ENCODE assay signal across 12 cellular contexts in genomic region chr2:196276421-196276820, GRCh38.
DNase-seq lines count a peak whose midpoint lies in the region; ATAC-seq, FAIRE-seq and TF ChIP-seq lines count a peak whose summit lies in the region.
"Had no signal": no experiment of that assay in that cellular context is flagged by ENCODE, and none has a peak within 500 bp of the region (broad histone marks: within the 10 kb centered on the region; RNA-seq: fewer than 3 reads in every experiment).

No MANE protein-coding gene starts in this region.

- peak; percentile 74 for ATAC-seq in GM12878
- peak in 1 of 2 donors; percentile 26 for ATAC-seq in natural killer cell treated with Interleukin-12 subunit alpha and Interleukin-12 subunit beta and Interleukin-15 and Interleukin-18, amount 100 ng/mL, for 72 hours

- TF ChIP-seq EP300 in GM12878 (IDR thresholded peaks at IDR 0.05; ENCODE audit: borderline replicate concordance in 1 of 2, control insufficient read depth in 1 of 2, low read depth in 2 of 2, low read length in 2 of 2): 0 out of 4 replicates have a peak, but pooled peaks of 1 of the 2 experiments have one; percentile 29

- H3K79me2 ChIP-seq in GM12878 (ENCODE audit: control insufficient read depth, insufficient read depth, low read length): no peaks in the 10 kb centered on the region; the same call in 1 of the 2 replicates

- peak overlapping the region; percentile 61 to 89 for H3K27ac Mint-ChIP-seq in natural killer cell treated with Interleukin-12 subunit alpha and Interleukin-12 subunit beta and Interleukin-15 and Interleukin-18, amount 100 ng/mL, for 72 hours
- H3K27ac Mint-ChIP-seq in glutamatergic neuron (ENCODE audit: unreplicated experiment): no peak overlapping the region

- H3K27me3 ChIP-seq in GM12878 (replicated peaks in 1 of 2; ENCODE audit: control insufficient read depth in 2 of 2, insufficient read depth in 2 of 2, low read length in 1 of 2): no peaks in the 10 kb centered on the region
- H3K27me3 ChIP-seq: dorsolateral prefrontal cortex had no signal

- POLR2A ChIA-PET in GM12878 (lab: Charles Lee): interaction anchor here (0.6 to 3.9 kb wide), 22 partner anchors 13 to 203 kb away, joined by 3 to 28 read pairs (median 5); no protein-coding TSS in a partner anchor

- intact Hi-C loops in GM12878 (cut with micrococcal nuclease; ENCODE audit: unreplicated experiment): loop anchor here (2.0 kb wide), 1 partner anchor 36 kb away; no protein-coding TSS in a partner anchor

- no peak overlapping the region; the same call in 1 of the 2 replicates for H2AFZ ChIP-seq in GM12878 (ENCODE audit: control insufficient read depth, low read depth, low read length)

- RAD21 ChIA-PET in GM12878 (lab: Charles Lee; ENCODE audit: unreplicated experiment): interaction anchor here (0.6 to 6.6 kb wide), 44 partner anchors 9 to 653 kb away, joined by 3 to 211 read pairs (median 8); partner anchors contain the start of gene DNAH7

- SMC1A ChIA-PET in GM12878 (lab: Charles Lee; ENCODE audit: uncharacterized antibody, unreplicated experiment): interaction anchor here (0.6 to 9.4 kb wide), 51 partner anchors 9 to 617 kb away, joined by 3 to 248 read pairs (median 9); partner anchors contain the start of genes DNAH7 and STK17B

- peaks cover 25 to 36% of the 10 kb centered on the region in 2 donors for H3K4me1 Mint-ChIP-seq in natural killer cell treated with Interleukin-12 subunit alpha and Interleukin-12 subunit beta and Interleukin-15 and Interleukin-18, amount 100 ng/mL, for 72 hours (ENCODE audit: low read depth in 2 of 2)
- H3K4me1 Mint-ChIP-seq in glutamatergic neuron (ENCODE audit: low read depth, unreplicated experiment): peaks cover 5% of the 10 kb centered on the region

- H3K4me2 ChIP-seq in GM12878 (ENCODE audit: control insufficient read depth, insufficient read depth): peak overlapping the region; percentile 75

- H4K20me1 ChIP-seq in GM12878 (ENCODE audit: control insufficient read depth, insufficient read depth): no peaks in the 10 kb centered on the region

- peaks cover 0 to 19% of the 10 kb centered on the region in 2 experiments; a peak in 2 of 4 replicates for H3K36me3 ChIP-seq in GM12878 (ENCODE audit: control insufficient read depth in 2 of 2, insufficient read depth in 2 of 2, low read length in 1 of 2)

- DNase-seq in NCI-H2227 (lab: John Stamatoyannopoulos, UW; ENCODE audit: unreplicated experiment) (peak; percentile 20), NCI-H2227 treated with DMSO at 0.1 percent for 48 hours (lab: John Stamatoyannopoulos, UW) (no peak), NCI-H69 (lab: John Stamatoyannopoulos, UW) (peak; percentile 44), GM12878 (ENCODE audit: low read depth, low spot score) (no peak), DMS 273 (lab: John Stamatoyannopoulos, UW; ENCODE audit: unreplicated experiment) (no peak), cerebellar nuclear complex (lab: John Stamatoyannopoulos, UW) (no peak), glutamatergic neuron (no peak)
- DNase-seq in natural killer cell treated with Interleukin-12 subunit alpha and Interleukin-12 subunit beta and Interleukin-15 and Interleukin-18, amount 100 ng/mL, for 72 hours (ENCODE audit: low spot score): no peak
- DNase-seq: dorsolateral prefrontal cortex, NCI-H226 had no signal

- BruUV-seq in GM12878 (replicated peaks; lab: Mats Ljungman, UMichigan): no TSS peak

- WGBS in GM12878 (ENCODE audit: insufficient coverage, insufficient replicate concordance, low lambda C conversion rate, missing lambda C conversion rate): 0% methylated on average over 2 of the region's 2 CpGs

- no peak for FAIRE-seq in GM12878 (lab: Jason Lieb, UNC)
- FAIRE-seq: HTR-8/SVneo had no signal

- no peak overlapping the region for H3K9ac ChIP-seq in GM12878 (ENCODE audit: control insufficient read depth, insufficient read depth, low read length)

- H3K4me1 ChIP-seq in GM12878 (ENCODE audit: control insufficient read depth, insufficient read depth, low read length): peaks cover 27% of the 10 kb centered on the region

- H3K4me3 ChIP-seq in GM12878: no peak overlapping the region
- H3K4me3 ChIP-seq: dorsolateral prefrontal cortex had no signal

- TF ChIP-seq CTCF in GM12878 (IDR thresholded peaks at IDR 0.05 in 2 of 3, conservative IDR thresholded peaks at IDR 0.05 in 1 of 3; ENCODE audit: control insufficient read depth in 2 of 3, extremely low read depth in 1 of 3, insufficient read depth in 1 of 3, low read depth in 3 of 3, low read length in 3 of 3) (no peak), glutamatergic neuron (IDR thresholded peaks at IDR 0.05; ENCODE audit: partially characterized antibody, unreplicated experiment) (no peak)

- no peaks in the 10 kb centered on the region for H3K9me3 Mint-ChIP-seq in natural killer cell treated with Interleukin-12 subunit alpha and Interleukin-12 subunit beta and Interleukin-15 and Interleukin-18, amount 100 ng/mL, for 72 hours
- no peaks in the 10 kb centered on the region for H3K9me3 Mint-ChIP-seq in glutamatergic neuron (ENCODE audit: unreplicated experiment)

- CTCF ChIA-PET in GM12878 (lab: Yijun Ruan, JAX): interaction anchor here (0.7 to 8.3 kb wide), 43 partner anchors 10 to 779 kb away, joined by 3 to 197 read pairs (median 6); partner anchors contain the start of genes DNAH7 and STK17B

- in situ Hi-C loops in GM12878 (cut with MboI): no loop called here

- TF ChIP-seq POLR2A in GM12878 (IDR thresholded peaks at IDR 0.05; ENCODE audit: low read depth, low read length): no peak

- H3K36me3 Mint-ChIP-seq in natural killer cell treated with Interleukin-12 subunit alpha and Interleukin-12 subunit beta and Interleukin-15 and Interleukin-18, amount 100 ng/mL, for 72 hours: no peaks in the 10 kb centered on the region
- H3K36me3 Mint-ChIP-seq in glutamatergic neuron (ENCODE audit: unreplicated experiment): peaks cover 14% of the 10 kb centered on the region

- H3K9me3 ChIP-seq in GM12878 (replicated peaks; ENCODE audit: control insufficient read depth, insufficient read depth, low read length): peaks cover 4% of the 10 kb centered on the region; the same call in 2 of the 3 replicates

- peak overlapping the region; percentile 50 for H3K4me3 Mint-ChIP-seq in natural killer cell treated with Interleukin-12 subunit alpha and Interleukin-12 subunit beta and Interleukin-15 and Interleukin-18, amount 100 ng/mL, for 72 hours
- H3K4me3 Mint-ChIP-seq in glutamatergic neuron (ENCODE audit: unreplicated experiment): no peak overlapping the region

- no peaks in the 10 kb centered on the region for H3K27me3 Mint-ChIP-seq in natural killer cell treated with Interleukin-12 subunit alpha and Interleukin-12 subunit beta and Interleukin-15 and Interleukin-18, amount 100 ng/mL, for 72 hours
- H3K27me3 Mint-ChIP-seq in glutamatergic neuron (ENCODE audit: unreplicated experiment): peaks cover 2% of the 10 kb centered on the region

- no peak overlapping the region; the same call in 1 of the 2 replicates for H3K27ac ChIP-seq in GM12878 (ENCODE audit: control insufficient read depth, insufficient read depth)
- H3K27ac ChIP-seq: 22Rv1 had no signal

- TF ChIP-seq RAD21 in GM12878 (IDR thresholded peaks at IDR 0.05; ENCODE audit: insufficient read depth, low read depth, low read length): no peak

TF ChIP-seq in GM12878, 131 proteins besides CTCF, POLR2A, EP300 and RAD21 (continues in another document):
- TF ChIP-seq ZNF592 (IDR thresholded peaks at IDR 0.05): no peak
- peak; percentile 44; the same call in 1 of the 2 replicates for TF ChIP-seq SPI1 (IDR thresholded peaks at IDR 0.05; ENCODE audit: borderline replicate concordance, insufficient read depth, low read depth, low read length)
- no peak for TF ChIP-seq TCF12 (IDR thresholded peaks at IDR 0.05; ENCODE audit: low read depth, low read length)
- TF ChIP-seq ATF7 (IDR thresholded peaks at IDR 0.05; ENCODE audit: low read depth): peak; percentile 61; the same call in 1 of the 2 replicates
- TF ChIP-seq ZNF24 (IDR thresholded peaks at IDR 0.05): no peak

Comparison
In these comparisons a context has a peak if more than half of its experiments do, and no peak if none do; other contexts are left out.
1. DNase-seq: peak in NCI-H2227 (single experiment) and NCI-H69 (single experiment); none in NCI-H2227 treated with DMSO at 0.1 percent for 48 hours (single experiment), GM12878 (single experiment), natural killer cell treated with Interleukin-12 subunit alpha and Interleukin-12 subunit beta and Interleukin-15 and Interleukin-18, amount 100 ng/mL, for 72 hours (single experiment), DMS 273 (single experiment), cerebellar nuclear complex (0 of 2) and glutamatergic neuron (single experiment).